ENCODE assay signal across 1 cellular context in genomic region chr2:216004408-216005283, GRCh38.
A peak's percentile ranks its signal among the peaks of the same experiment; 100 is the strongest.
TF ChIP-seq lines count a peak whose summit lies in the region.

No MANE protein-coding gene starts in this region.

TF ChIP-seq in K562, 482 proteins besides CTCF, POLR2A, EP300 and RAD21 (continued from another document and continues in another):
- peak; percentile 62; the same call in 1 of the 2 replicates for TF ChIP-seq ZBTB40 (IDR thresholded peaks at IDR 0.05)
- TF ChIP-seq ZBTB40 (CRISPR knock-in tag; IDR thresholded peaks at IDR 0.05) = no peak
- TF ChIP-seq SMARCA4 (IDR thresholded peaks at IDR 0.05) = peak; percentile 57; the same call in 1 of the 2 replicates
- TF ChIP-seq MAX (CRISPR knock-in tag; IDR thresholded peaks at IDR 0.05) = no peak
- no peak for TF ChIP-seq ZNF407 (IDR thresholded peaks at IDR 0.05; ENCODE audit: low read depth)
- 0 out of 2 replicates have a peak, but pooled peaks have one; percentile 32 for TF ChIP-seq MYC (IDR thresholded peaks at IDR 0.05; ENCODE audit: low read depth, low read length)
- TF ChIP-seq MYC (CRISPR knock-in tag; IDR thresholded peaks at IDR 0.05; ENCODE audit: borderline replicate concordance, low read depth) = no peak
- peak; percentile 32 to 65; a peak in 2 of 4 replicates for TF ChIP-seq MNT (conservative IDR thresholded peaks at IDR 0.05)
- no peak for TF ChIP-seq TOE1 (IDR thresholded peaks at IDR 0.05; ENCODE audit: borderline replicate concordance)
- no peak for TF ChIP-seq TOE1 (CRISPR knock-in tag; IDR thresholded peaks at IDR 0.05; ENCODE audit: borderline replicate concordance, low read depth)
- TF ChIP-seq NCOR1 (IDR thresholded peaks at IDR 0.05) = no peak
- peak; percentile 47 for TF ChIP-seq RBM25 (IDR thresholded peaks at IDR 0.05; ENCODE audit: low read depth, low read length, severe bottlenecking)
- TF ChIP-seq DPF2 (IDR thresholded peaks at IDR 0.05) = peak; percentile 52
- 0 out of 2 replicates have a peak, but pooled peaks have one; percentile 11 for TF ChIP-seq MITF (IDR thresholded peaks at IDR 0.05)
- no peak for TF ChIP-seq ZNF740 (CRISPR knock-in tag; IDR thresholded peaks at IDR 0.05)
- no peak for TF ChIP-seq ZNF740 (tag; IDR thresholded peaks at IDR 0.05)
- TF ChIP-seq EP400 (IDR thresholded peaks at IDR 0.05) = 0 out of 2 replicates have a peak, but pooled peaks have one; percentile 7
- TF ChIP-seq KAT8 (IDR thresholded peaks at IDR 0.05; ENCODE audit: low read depth) = no peak
- TF ChIP-seq USF2 (CRISPR knock-in tag; IDR thresholded peaks at IDR 0.05) = peak; percentile 35; the same call in 1 of the 2 replicates
- TF ChIP-seq CBFB (CRISPR knock-in tag; IDR thresholded peaks at IDR 0.05) = no peak
- TF ChIP-seq LEF1 (IDR thresholded peaks at IDR 0.05) = peak; percentile 53; the same call in 1 of the 2 replicates
- 0 out of 2 replicates have a peak, but pooled peaks have one; percentile 40 for TF ChIP-seq FOSL1 (tag; conservative IDR thresholded peaks at IDR 0.05)
